Comparison of ENCODE assay signal across 24 cellular contexts in genomic region chr11:87675993-87676392, GRCh38.
A peak's percentile ranks its signal among the peaks of the same experiment; 100 is the strongest.
DNase-seq lines count a peak whose midpoint lies in the region; ATAC-seq and TF ChIP-seq lines count a peak whose summit lies in the region.
"Had no signal": no experiment of that assay in that cellular context is flagged by ENCODE, and none has a peak within 500 bp of the region (broad histone marks: within the 10 kb centered on the region; RNA-seq: fewer than 3 reads in every experiment).

No MANE protein-coding gene starts in this region.

- CTCF ChIA-PET in PC-3 (lab: Charles Lee), result no interaction called here

- no peak overlapping the region for H3K9ac ChIP-seq in PC-3 (ENCODE audit: low read length)
- H3K9ac ChIP-seq: BLaER1 treated with 17β-estradiol and CSF1 and Interleukin-3, amounts not matched to agents 10 nM and 100 nM had no signal

- intact Hi-C loops in PC-3 (cut with micrococcal nuclease), result no loop called here
- intact Hi-C loops in right lobe of liver (cut with DNase I), result no loop called here

- no peak overlapping the region for H2AFZ ChIP-seq in PC-3 (ENCODE audit: low read length)

- H3K9me3 ChIP-seq in PC-3 (ENCODE audit: low read length) (no peaks in the 10 kb centered on the region), mesodermal cell (ENCODE audit: control insufficient read depth, low read length) (no peaks in the 10 kb centered on the region), right lobe of liver (no peaks in the 10 kb centered on the region)
- H3K9me3 ChIP-seq: BLaER1 treated with 17β-estradiol and CSF1 and Interleukin-3, amounts not matched to agents 10 nM and 100 nM had no signal

- H3F3A ChIP-seq in PC-3 (ENCODE audit: low read length, unreplicated experiment), result no peaks in the 10 kb centered on the region

- no peaks in the 10 kb centered on the region for H3K9me2 ChIP-seq in PC-3 (replicated peaks; ENCODE audit: low read length)

- H3K4me3 Mint-ChIP-seq in activated naive CD8-positive, alpha-beta T cell treated with anti-CD3 and anti-CD28 coated beads, Interleukin-2, amount 50 U/mL, for 24 hours, result no peak overlapping the region
- H3K4me3 Mint-ChIP-seq in T-helper 2 cell treated with Interferon-gamma antibody and Interleukin-4, amounts not matched to agents 5 μg/mL and 100 μg/mL, for 36 hours, result no peak overlapping the region
- H3K4me3 Mint-ChIP-seq: B cell; CD4-positive, alpha-beta T cell; CD8-positive, alpha-beta T cell had no signal

- POLR2A ChIA-PET in PC-3 (lab: Charles Lee; ENCODE audit: unreplicated experiment), result no interaction called here

- H3K9me3 Mint-ChIP-seq in activated naive CD8-positive, alpha-beta T cell treated with anti-CD3 and anti-CD28 coated beads, Interleukin-2, amount 50 U/mL, for 24 hours, result peaks cover 8% of the 10 kb centered on the region
- no peaks in the 10 kb centered on the region for H3K9me3 Mint-ChIP-seq in T-helper 2 cell treated with Interferon-gamma antibody and Interleukin-4, amounts not matched to agents 5 μg/mL and 100 μg/mL, for 36 hours
- H3K9me3 Mint-ChIP-seq: CD4-positive, alpha-beta T cell; CD8-positive, alpha-beta T cell had no signal

- H3K27me3 Mint-ChIP-seq in activated naive CD8-positive, alpha-beta T cell treated with anti-CD3 and anti-CD28 coated beads, Interleukin-2, amount 50 U/mL, for 24 hours, result no peaks in the 10 kb centered on the region
- H3K27me3 Mint-ChIP-seq in T-helper 2 cell treated with Interferon-gamma antibody and Interleukin-4, amounts not matched to agents 5 μg/mL and 100 μg/mL, for 36 hours (ENCODE audit: low read depth), result no peaks in the 10 kb centered on the region
- H3K27me3 Mint-ChIP-seq: B cell; CD4-positive, alpha-beta T cell had no signal

- H3K27ac ChIP-seq in PC-3 (ENCODE audit: low read length), result no peak overlapping the region
- H3K27ac ChIP-seq in mesodermal cell (ENCODE audit: low read depth, low read length, severe bottlenecking), result peak overlapping the region; percentile 11
- no peak overlapping the region for H3K27ac ChIP-seq in right lobe of liver
- H3K27ac ChIP-seq: 22Rv1; BLaER1 treated with 17β-estradiol and CSF1 and Interleukin-3, amounts not matched to agents 10 nM and 100 nM; C4-2B had no signal

- WGBS in mesodermal cell (ENCODE audit: insufficient coverage in 2 of 2), 2 experiments, result no CpG with 5 or more reads among the region's 1 CpG
- WGBS in right lobe of liver (ENCODE audit: insufficient coverage, low coverage, low lambda C conversion rate, missing lambda C conversion rate), result 42% methylated on average over 1 of the region's 1 CpG

- H3K4me3 ChIP-seq in PC-3 (ENCODE audit: low read length) (no peak overlapping the region), mesodermal cell (ENCODE audit: extremely low read depth, insufficient read depth, low read length, poor library complexity, severe bottlenecking) (no peak overlapping the region), right lobe of liver (no peak overlapping the region)
- H3K4me3 ChIP-seq: BLaER1 treated with 17β-estradiol and CSF1 and Interleukin-3, amounts not matched to agents 10 nM and 100 nM; GM12878 had no signal

- BruUV-seq in PC-3 (replicated peaks; lab: Mats Ljungman, UMichigan), result no TSS peak

- H3K36me3 ChIP-seq in PC-3 (ENCODE audit: low read depth, low read length) (no peaks in the 10 kb centered on the region), mesodermal cell (ENCODE audit: control insufficient read depth, insufficient read depth, low read length) (no peaks in the 10 kb centered on the region), right lobe of liver (no peaks in the 10 kb centered on the region)
- H3K36me3 ChIP-seq: BLaER1 treated with 17β-estradiol and CSF1 and Interleukin-3, amounts not matched to agents 10 nM and 100 nM had no signal

- no peaks in the 10 kb centered on the region for H3K4me1 Mint-ChIP-seq in activated naive CD8-positive, alpha-beta T cell treated with anti-CD3 and anti-CD28 coated beads, Interleukin-2, amount 50 U/mL, for 24 hours
- no peaks in the 10 kb centered on the region for H3K4me1 Mint-ChIP-seq in T-helper 2 cell treated with Interferon-gamma antibody and Interleukin-4, amounts not matched to agents 5 μg/mL and 100 μg/mL, for 36 hours (ENCODE audit: low read depth)
- H3K4me1 Mint-ChIP-seq: B cell had no signal

- no peak for TF ChIP-seq POLR2A in right lobe of liver (IDR thresholded peaks at IDR 0.05)

- ATAC-seq in PC-3, result peak; percentile 64
- no peak for ATAC-seq in right lobe of liver
- ATAC-seq in activated naive CD8-positive, alpha-beta T cell treated with anti-CD3 and anti-CD28 coated beads, Interleukin-2, amount 50 U/mL, for 24 hours, result no peak
- no peak for ATAC-seq in HG03432 (IDR thresholded peaks at IDR 0.05; ENCODE audit: unreplicated experiment)
- ATAC-seq: CD8-positive, alpha-beta T cell; GM12878 had no signal

- H3K79me2 ChIP-seq in PC-3 (ENCODE audit: low read length), result no peaks in the 10 kb centered on the region

- H3K36me3 Mint-ChIP-seq in activated naive CD8-positive, alpha-beta T cell treated with anti-CD3 and anti-CD28 coated beads, Interleukin-2, amount 50 U/mL, for 24 hours (ENCODE audit: low read depth), result no peaks in the 10 kb centered on the region
- no peaks in the 10 kb centered on the region for H3K36me3 Mint-ChIP-seq in T-helper 2 cell treated with Interferon-gamma antibody and Interleukin-4, amounts not matched to agents 5 μg/mL and 100 μg/mL, for 36 hours (ENCODE audit: low read depth)
- H3K36me3 Mint-ChIP-seq: CD8-positive, alpha-beta T cell had no signal

- no peak overlapping the region for H3K4me2 ChIP-seq in PC-3 (ENCODE audit: low read length)
- H3K4me2 ChIP-seq: BLaER1 treated with 17β-estradiol and CSF1 and Interleukin-3, amounts not matched to agents 10 nM and 100 nM had no signal

- no peaks in the 10 kb centered on the region for H3K4me1 ChIP-seq in PC-3 (ENCODE audit: insufficient read depth, low read length)
- H3K4me1 ChIP-seq in mesodermal cell (ENCODE audit: control insufficient read depth, insufficient read depth, low read length, poor library complexity, severe bottlenecking), result no peaks in the 10 kb centered on the region
- H3K4me1 ChIP-seq in right lobe of liver, result no peaks in the 10 kb centered on the region
- H3K4me1 ChIP-seq: BLaER1 treated with 17β-estradiol and CSF1 and Interleukin-3, amounts not matched to agents 10 nM and 100 nM had no signal

- DNase-seq in A172 (ENCODE audit: low spot score) (peak; percentile 2), COLO829 (ENCODE audit: low spot score) (peak; percentile 6), PC-3 (peak; percentile 44), right lobe of liver (no peak)
- DNase-seq in activated naive CD8-positive, alpha-beta T cell treated with anti-CD3 and anti-CD28 coated beads, Interleukin-2, amount 50 U/mL, for 24 hours, result no peak
- DNase-seq in T-helper 2 cell treated with Interferon-gamma antibody and Interleukin-4, amounts not matched to agents 5 μg/mL and 100 μg/mL, for 36 hours (ENCODE audit: low spot score), result no peak
- DNase-seq: AML-193; CD4-positive, alpha-beta T cell; CD8-positive, alpha-beta T cell; COR-L47; DMS 273 treated with DMSO at 0.1 percent for 48 hours; DMS153; DMS53; DMS79; DND-41; EL; GDM1 had no signal

- TF ChIP-seq CTCF in PC-3 (conservative IDR thresholded peaks at IDR 0.05; ENCODE audit: low read depth, low read length) (no peak), right lobe of liver (IDR thresholded peaks at IDR 0.05) (no peak)

- H3K27me3 ChIP-seq in PC-3 (ENCODE audit: low read length) (no peaks in the 10 kb centered on the region), right lobe of liver (peaks cover 0 to 3% of the 10 kb centered on the region in 2 donors)
- H3K27me3 ChIP-seq: BLaER1 treated with 17β-estradiol and CSF1 and Interleukin-3, amounts not matched to agents 10 nM and 100 nM had no signal

- no peak overlapping the region for H3K27ac Mint-ChIP-seq in activated naive CD8-positive, alpha-beta T cell treated with anti-CD3 and anti-CD28 coated beads, Interleukin-2, amount 50 U/mL, for 24 hours
- no peak overlapping the region for H3K27ac Mint-ChIP-seq in T-helper 2 cell treated with Interferon-gamma antibody and Interleukin-4, amounts not matched to agents 5 μg/mL and 100 μg/mL, for 36 hours
- H3K27ac Mint-ChIP-seq: B cell; CD4-positive, alpha-beta T cell; CD8-positive, alpha-beta T cell had no signal

- H4K20me1 ChIP-seq in PC-3 (ENCODE audit: low read length), result no peaks in the 10 kb centered on the region
- H4K20me1 ChIP-seq: BLaER1 treated with 17β-estradiol and CSF1 and Interleukin-3, amounts not matched to agents 10 nM and 100 nM had no signal

Comparison
In these comparisons a context has a peak if more than half of its experiments do, and no peak if none do; other contexts are left out.
1. DNase-seq: peak in A172 (single experiment), COLO829 (single experiment) and PC-3 (single experiment); none in right lobe of liver (0 of 3), activated naive CD8-positive, alpha-beta T cell treated with anti-CD3 and anti-CD28 coated beads, Interleukin-2, amount 50 U/mL, for 24 hours (single experiment) and T-helper 2 cell treated with Interferon-gamma antibody and Interleukin-4, amounts not matched to agents 5 μg/mL and 100 μg/mL, for 36 hours (single experiment).